Comparison of ENCODE assay signal across 8 cellular contexts in the genomic region with DNA sequence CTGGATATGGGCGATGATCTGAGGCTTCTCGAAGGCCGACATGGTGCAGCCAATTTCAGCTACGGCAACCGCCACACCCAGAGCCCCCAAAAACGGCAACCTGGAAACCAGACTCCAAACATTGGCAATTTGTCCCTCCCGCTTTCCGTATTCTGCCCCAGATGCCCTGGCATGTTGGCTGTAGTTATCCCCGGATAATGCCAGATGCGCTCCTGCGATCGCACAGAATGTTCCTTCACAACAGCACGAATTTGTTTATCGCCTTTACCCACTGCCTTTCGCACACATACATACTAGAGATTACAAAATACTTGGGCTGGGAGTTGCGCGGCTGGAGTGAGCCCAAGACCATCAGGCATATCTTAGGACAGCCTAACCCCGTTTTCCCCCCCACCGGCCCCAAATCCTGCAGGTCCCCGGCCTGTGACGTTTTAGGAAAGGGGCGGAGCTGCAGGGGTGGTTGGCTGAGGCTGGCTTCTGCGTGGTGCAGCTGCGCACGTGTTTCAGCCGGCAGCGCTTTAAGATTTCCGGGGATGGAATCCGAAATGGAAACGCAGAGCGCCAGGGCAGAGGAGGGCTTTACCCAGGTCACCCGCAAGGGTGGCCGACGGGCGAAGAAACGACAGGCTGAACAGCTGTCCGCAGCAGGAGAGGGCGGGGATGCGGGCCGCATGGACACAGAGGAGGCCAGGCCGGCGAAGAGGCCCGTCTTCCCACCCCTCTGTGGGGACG. TPM values are rescaled to one million over a fixed set of nuclear protein-coding genes. Genes with fewer than 3 reads are reported as not detected.
A peak's percentile ranks its signal among the peaks of the same experiment; 100 is the strongest.
DNase-seq lines count a peak whose midpoint lies in the region; ATAC-seq and TF ChIP-seq lines count a peak whose summit lies in the region.

A gene (plus strand): TSS at position 487 of the 732 bp plus-strand sequence. CDS start 47 bp downstream, at position 534.

- H3K4me3 ChIP-seq in epithelial cell of esophagus (ENCODE audit: low read length) (peak within 1 kb of the TSS; percentile 67), mononuclear cell (ENCODE audit: low read length) (peak within 1 kb of the TSS; percentile 91)

- no peaks in the 10 kb centered on the region for H3K9me3 ChIP-seq in mononuclear cell (ENCODE audit: low read depth, low read length)

- peak; percentile 89 for ATAC-seq in GM21529 (IDR thresholded peaks at IDR 0.05; ENCODE audit: unreplicated experiment)

- peak within 1 kb of the TSS; percentile 88 to 100 (median 98) for H3K27ac Mint-ChIP-seq in IgD-negative memory B cell

- peaks cover 2% of the 10 kb centered on the region for H3K36me3 Mint-ChIP-seq in IgD-negative memory B cell

- H3K9me3 Mint-ChIP-seq in IgD-negative memory B cell, result no peaks in the 10 kb centered on the region

- peak within 1 kb of the TSS; percentile 82 to 99 (median 96) for H3K4me3 Mint-ChIP-seq in IgD-negative memory B cell

- H3K4me1 Mint-ChIP-seq in IgD-negative memory B cell, result peaks cover 28 to 43% (median 29%) of the 10 kb centered on the region in 3 donors

- H3K27me3 Mint-ChIP-seq in IgD-negative memory B cell, result no peaks in the 10 kb centered on the region

- no peak for TF ChIP-seq CTCF in epithelial cell of esophagus (IDR thresholded peaks at IDR 0.05; ENCODE audit: insufficient read depth, low read depth, low read length, missing control alignments)

- DNase-seq in DMS 273 treated with DMSO at 0.1 percent for 48 hours (lab: John Stamatoyannopoulos, UW) (peak; percentile 97), OCI-M2 (lab: John Stamatoyannopoulos, UW; ENCODE audit: unreplicated experiment) (peak; percentile 89), activated T-cell treated with anti-CD3 and anti-CD28 coated beads for 4 hours (peak; percentile 98), epithelial cell of esophagus (ENCODE audit: low read depth) (peak; percentile 96)
- peak; percentile 95 to 98 for DNase-seq in stimulated activated CD8-positive, alpha-beta memory T cell treated with anti-CD3 and anti-CD28 coated beads, Interleukin-4, amount 100 ng/mL, for 1 hour (ENCODE audit: low read depth in 2 of 2, low spot score in 1 of 2)

- H3K27me3 ChIP-seq in mononuclear cell (ENCODE audit: insufficient read depth, low read length), result no peaks in the 10 kb centered on the region

- peaks cover 45% of the 10 kb centered on the region for H3K4me1 ChIP-seq in mononuclear cell (ENCODE audit: insufficient read depth, low read length)

RNA-seq across cellular contexts. Expression of the gene that starts here (rescaled TPM):
- 17.9 TPM for polyA plus RNA-seq in IgD-negative memory B cell
- 16.5 TPM for total RNA-seq in mononuclear cell

Comparison
In these comparisons a context has a peak if more than half of its experiments do, and no peak if none do; other contexts are left out.
1. Peak in every context shown above with its lines: DNase-seq, ATAC-seq and H3K4me3 ChIP-seq.